Comparison of ENCODE assay signal across 13 cellular contexts in genomic region chr16:53417011-53417410, GRCh38. TPM values are rescaled to one million over a fixed set of nuclear protein-coding genes. Genes with fewer than 3 reads are reported as not detected.
DNase-seq lines count a peak whose midpoint lies in the region; ATAC-seq and TF ChIP-seq lines count a peak whose summit lies in the region.
"Had no signal": no experiment of that assay in that cellular context is flagged by ENCODE, and none has a peak within 500 bp of the region (broad histone marks: within the 10 kb centered on the region; RNA-seq: fewer than 3 reads in every experiment).

No MANE protein-coding gene starts in this region.

- TF ChIP-seq POLR2A in breast epithelium (IDR thresholded peaks at IDR 0.05), result no peak

- no peaks in the 10 kb centered on the region for H3K36me3 Mint-ChIP-seq in MCF 10A (ENCODE audit: insufficient read depth, unreplicated experiment)

- peaks cover 14% of the 10 kb centered on the region for H3K4me1 Mint-ChIP-seq in MCF 10A (ENCODE audit: insufficient read depth, unreplicated experiment)

- H3K4me3 Mint-ChIP-seq in MCF 10A (ENCODE audit: unreplicated experiment), result peak overlapping the region; percentile 20

- CTCF ChIA-PET in MCF 10A (lab: Yijun Ruan, JAX), result interaction anchor here (0.6 to 1.4 kb wide), 6 partner anchors 12 to 376 kb away, joined by 3 to 5 read pairs (median 3); no protein-coding TSS in a partner anchor

- POLR2A ChIA-PET in MCF 10A (lab: Yijun Ruan, JAX), result interaction anchor here (0.6 to 4.5 kb wide), 4 partner anchors 18 to 44 kb away, joined by 3 to 35 read pairs (median 4); partner anchors contain the start of gene RBL2

- intact Hi-C loops in MCF 10A (cut with micrococcal nuclease), result no loop called here
- intact Hi-C loops in breast epithelium (cut with DNase I; ENCODE audit: low total_unique reads), result no loop called here
- intact Hi-C loops in left colon (cut with DNase I, micrococcal nuclease), result no loop called here

- H3K9me3 ChIP-seq in breast epithelium, result peaks cover 0 to 3% of the 10 kb centered on the region in 2 donors
- H3K9me3 ChIP-seq: mucosa of descending colon, upper lobe of left lung had no signal

- no peaks in the 10 kb centered on the region for H3K27me3 Mint-ChIP-seq in MCF 10A (ENCODE audit: insufficient read depth, unreplicated experiment)

- no peaks in the 10 kb centered on the region for H3K36me3 ChIP-seq in breast epithelium
- H3K36me3 ChIP-seq: MG63, upper lobe of left lung had no signal

- H3K4me3 ChIP-seq in breast epithelium, result no peak overlapping the region
- H3K4me3 ChIP-seq in fibroblast of pulmonary artery (replicated peaks; ENCODE audit: low read depth, low read length), result no peak overlapping the region
- H3K4me3 ChIP-seq: MG63, mucosa of descending colon, upper lobe of left lung had no signal

- no peaks in the 10 kb centered on the region for H3K9me3 Mint-ChIP-seq in MCF 10A (ENCODE audit: unreplicated experiment)

- H3K27me3 ChIP-seq in breast epithelium, result no peaks in the 10 kb centered on the region
- H3K27me3 ChIP-seq: MG63, upper lobe of left lung had no signal

- no peak for ATAC-seq in left colon
- ATAC-seq: mucosa of descending colon had no signal

- peak; percentile 55 for DNase-seq in MCF 10A (ENCODE audit: unreplicated experiment)
- DNase-seq in breast epithelium (ENCODE audit: low spot score in 2 of 2), result no peak
- peak; percentile 51 for DNase-seq in SKM-1 treated with dmso at 0.1 percent for 144 hours (lab: John Stamatoyannopoulos, UW; ENCODE audit: unreplicated experiment)
- peak; percentile 32 for DNase-seq in fibroblast of pulmonary artery (ENCODE audit: low read depth)
- no peak for DNase-seq in hippocampal formation (lab: John Stamatoyannopoulos, UW)
- DNase-seq in LoVo (ENCODE audit: low spot score), result no peak
- no peak for DNase-seq in left colon
- no peak for DNase-seq in NCI-H82 treated with DMSO at 0.1 percent for 48 hours (lab: John Stamatoyannopoulos, UW; ENCODE audit: unreplicated experiment)
- DNase-seq: activated CD8-positive, alpha-beta memory T cell treated with anti-CD3 and anti-CD28 coated beads for 24 hours; DMS153; MG63; mucosa of descending colon; upper lobe of left lung had no signal

- H3K27ac Mint-ChIP-seq in MCF 10A (ENCODE audit: low read depth, unreplicated experiment), result peak overlapping the region; percentile 72

- TF ChIP-seq CTCF in MCF 10A (IDR thresholded peaks at IDR 0.05; ENCODE audit: unreplicated experiment) (no peak), breast epithelium (IDR thresholded peaks at IDR 0.05) (no peak), fibroblast of pulmonary artery (IDR thresholded peaks at IDR 0.05; ENCODE audit: low read length, missing control alignments) (no peak)

- no peaks in the 10 kb centered on the region for H3K4me1 ChIP-seq in breast epithelium

- H3K27ac ChIP-seq in breast epithelium, result no peak overlapping the region

- BruUV-seq in MCF 10A (replicated peaks; lab: Mats Ljungman, UMichigan), result no TSS peak

RNA-seq across cellular contexts. Expression of gene RBL2, which starts 17.3 kb away (rescaled TPM):
- total RNA-seq in MCF 10A (2022), result 26.1 and 28.5 TPM in 2 replicates
- total RNA-seq in breast epithelium, result 100 to 1,000 TPM; 118 to 146 (median 123) TPM
- 10 to 100 TPM; 48.5 to 63.2 TPM for total RNA-seq in left colon

Comparison
In these comparisons a context has a peak if more than half of its experiments do, and no peak if none do; other contexts are left out.
1. DNase-seq: peak in MCF 10A (single experiment), SKM-1 treated with dmso at 0.1 percent for 144 hours (single experiment) and fibroblast of pulmonary artery (single experiment); none in breast epithelium (0 of 2), hippocampal formation (0 of 2), LoVo (single experiment), left colon (0 of 2) and NCI-H82 treated with DMSO at 0.1 percent for 48 hours (single experiment).